ENCODE assay signal across 8 cellular contexts in the genomic region with DNA sequence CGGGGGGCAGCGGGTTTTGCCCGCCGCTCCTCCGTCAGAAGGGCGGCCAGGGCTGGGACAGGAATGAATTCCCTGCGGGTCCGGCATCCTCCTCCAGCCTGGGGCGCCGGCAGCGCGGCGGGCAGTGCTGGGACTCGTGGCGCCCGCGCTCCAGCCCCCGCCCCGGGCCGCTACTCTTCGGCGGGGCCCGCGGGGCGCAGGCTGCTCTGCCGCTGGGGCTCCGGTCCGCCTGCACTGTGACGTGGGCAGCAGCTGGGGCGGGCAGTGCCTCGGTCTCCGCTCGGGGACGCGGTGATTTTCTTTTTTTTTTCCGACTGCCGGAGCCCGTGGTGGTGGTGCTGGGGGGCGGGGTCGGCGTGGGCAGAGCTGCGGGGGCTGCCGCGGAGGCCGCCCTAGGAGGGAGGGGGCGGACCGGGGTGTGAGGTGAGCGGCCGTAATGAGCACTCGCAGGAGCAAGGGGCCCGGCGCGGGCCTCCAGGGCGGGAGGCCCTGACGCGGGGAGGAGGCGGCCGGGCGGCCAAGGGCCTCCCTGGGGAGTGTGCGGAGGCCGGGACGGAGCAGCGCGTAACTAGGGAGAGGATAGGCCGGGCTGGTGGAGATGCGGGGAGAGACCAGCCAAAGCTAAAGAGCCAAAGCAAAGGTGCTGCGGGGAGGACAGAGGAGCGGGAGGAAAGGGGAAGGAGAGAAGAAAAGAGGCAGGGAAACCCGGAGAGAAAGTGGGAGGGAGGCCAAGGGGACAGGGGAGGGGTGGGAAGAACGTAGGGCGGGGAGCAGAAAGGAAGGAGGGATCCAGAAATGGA.
DNase-seq lines count a peak whose midpoint lies in the region; ATAC-seq and TF ChIP-seq lines count a peak whose summit lies in the region.

No MANE protein-coding gene starts in this region.

- peak; percentile 34 for ATAC-seq in CD4-positive, alpha-beta T cell (ENCODE audit: poor library complexity)
- peak; percentile 51 for ATAC-seq in HG02885 (IDR thresholded peaks at IDR 0.05; ENCODE audit: poor library complexity, unreplicated experiment)
- peak; percentile 36 for ATAC-seq in PC-3
- peak; percentile 57 to 67 for ATAC-seq in naive B cell (ENCODE audit: low read depth in 2 of 2)
- no peak for ATAC-seq in GM21515 (IDR thresholded peaks at IDR 0.05; ENCODE audit: unreplicated experiment)

- no peak for TF ChIP-seq CTCF in CD4-positive, alpha-beta T cell (IDR thresholded peaks at IDR 0.05)
- TF ChIP-seq CTCF in PC-3 (conservative IDR thresholded peaks at IDR 0.05; ENCODE audit: low read depth, low read length) = no peak
- TF ChIP-seq CTCF in fibroblast of pulmonary artery (IDR thresholded peaks at IDR 0.05; ENCODE audit: low read length, missing control alignments) = no peak

- H3F3A ChIP-seq in PC-3 (ENCODE audit: low read length, unreplicated experiment) = peaks cover 11% of the 10 kb centered on the region

- DNase-seq in CD4-positive, alpha-beta T cell = peak in 7 of 10 experiments; percentile 3 to 49 (median 22)
- DNase-seq in PC-3 = peak; percentile 74
- DNase-seq in activated gamma-delta T cell (lab: John Stamatoyannopoulos, UW) = peak; percentile 26
- DNase-seq in fibroblast of pulmonary artery (ENCODE audit: low read depth) = peak; percentile 84
- DNase-seq in naive B cell = peak; percentile 45

- H3K9me3 ChIP-seq in CD4-positive, alpha-beta T cell (ENCODE audit: control insufficient read depth, low read length) = no peaks in the 10 kb centered on the region
- no peaks in the 10 kb centered on the region for H3K9me3 ChIP-seq in PC-3 (ENCODE audit: low read length)
- H3K9me3 ChIP-seq in subcutaneous abdominal adipose tissue (ENCODE audit: control insufficient read depth in 5 of 5, low read length in 5 of 5) = no peaks in the 10 kb centered on the region

- no peak overlapping the region for H3K27ac Mint-ChIP-seq in CD4-positive, alpha-beta T cell
- peak overlapping the region in 2 of 6 donors; percentile 47 to 69 for H3K27ac Mint-ChIP-seq in naive B cell

- no peaks in the 10 kb centered on the region for H4K20me1 ChIP-seq in PC-3 (ENCODE audit: low read length)

- H3K4me2 ChIP-seq in PC-3 (ENCODE audit: low read length) = peak overlapping the region; percentile 81

- H3K4me3 ChIP-seq in PC-3 (ENCODE audit: low read length) = peak overlapping the region; percentile 68
- peak overlapping the region; percentile 65 for H3K4me3 ChIP-seq in fibroblast of pulmonary artery (replicated peaks; ENCODE audit: low read depth, low read length)
- peak overlapping the region; percentile 67 to 78 (median 72) for H3K4me3 ChIP-seq in subcutaneous abdominal adipose tissue (ENCODE audit: low read depth in 1 of 5, low read length in 5 of 5)

- peaks cover 67% of the 10 kb centered on the region for H3K4me1 ChIP-seq in PC-3 (ENCODE audit: insufficient read depth, low read length)
- H3K4me1 ChIP-seq in subcutaneous abdominal adipose tissue (ENCODE audit: control insufficient read depth in 5 of 5, insufficient read depth in 5 of 5, low read length in 5 of 5) = peaks cover 4 to 46% (median 36%) of the 10 kb centered on the region in 5 donors

- H3K9me3 Mint-ChIP-seq in CD4-positive, alpha-beta T cell = no peaks in the 10 kb centered on the region
- peaks cover 0 to 1% (median 0%) of the 10 kb centered on the region in 7 donors for H3K9me3 Mint-ChIP-seq in naive B cell

- POLR2A ChIA-PET in CD4-positive, alpha-beta T cell (lab: Charles Lee) = interaction anchor here (1.2 to 2.2 kb wide), 3 partner anchors 73 to 122 kb away, joined by 3 to 15 read pairs (median 10); a partner anchor contains a TSS
- POLR2A ChIA-PET in PC-3 (lab: Charles Lee; ENCODE audit: unreplicated experiment) = interaction anchor here (0.5 to 1.2 kb wide), 8 partner anchors 25 to 1149 kb away, joined by 3 to 12 read pairs (median 4); a partner anchor contains a TSS

- H3K9ac ChIP-seq in PC-3 (ENCODE audit: low read length) (peak overlapping the region; percentile 87), subcutaneous abdominal adipose tissue (ENCODE audit: low read length in 5 of 5) (peak overlapping the region; percentile 77 to 98 (median 88))

- CTCF ChIA-PET in CD4-positive, alpha-beta T cell (lab: Charles Lee) = interaction anchor here (0.6 to 2.3 kb wide), 5 partner anchors 9 to 1820 kb away, joined by 3 to 11 read pairs (median 3); no protein-coding TSS in a partner anchor
- CTCF ChIA-PET in PC-3 (lab: Charles Lee) = interaction anchor here (0.7 to 1.4 kb wide), 7 partner anchors 56 to 588 kb away, joined by 3 to 21 read pairs (median 4); a partner anchor contains a TSS

- H3K4me1 Mint-ChIP-seq in CD4-positive, alpha-beta T cell (ENCODE audit: low read depth) = peaks cover 24% of the 10 kb centered on the region
- peaks cover 13 to 23% (median 21%) of the 10 kb centered on the region in 3 donors for H3K4me1 Mint-ChIP-seq in naive B cell

- H2AFZ ChIP-seq in PC-3 (ENCODE audit: low read length) = peak overlapping the region; percentile 80

- no peak overlapping the region for H3K27ac ChIP-seq in CD4-positive, alpha-beta T cell (ENCODE audit: low read depth, low read length)
- H3K27ac ChIP-seq in PC-3 (ENCODE audit: low read length) = peak overlapping the region; percentile 93
- peak overlapping the region; percentile 96 for H3K27ac ChIP-seq in subcutaneous abdominal adipose tissue (ENCODE audit: low read depth, low read length)

- no peaks in the 10 kb centered on the region for H3K36me3 Mint-ChIP-seq in CD4-positive, alpha-beta T cell (ENCODE audit: low read depth)
- H3K36me3 Mint-ChIP-seq in naive B cell = no peaks in the 10 kb centered on the region

- no peaks in the 10 kb centered on the region for H3K9me2 ChIP-seq in PC-3 (replicated peaks; ENCODE audit: low read length)

- H3K27me3 Mint-ChIP-seq in CD4-positive, alpha-beta T cell = peaks cover 52% of the 10 kb centered on the region
- peaks cover 23 to 48% (median 37%) of the 10 kb centered on the region in 3 donors for H3K27me3 Mint-ChIP-seq in naive B cell

- H3K4me3 Mint-ChIP-seq in CD4-positive, alpha-beta T cell = peak overlapping the region; percentile 86
- peak overlapping the region; percentile 82 to 93 (median 88) for H3K4me3 Mint-ChIP-seq in naive B cell

- intact Hi-C loops in CD4-positive, alpha-beta T cell (cut with DNase I, micrococcal nuclease) = loop anchor here (5.0 to 10.0 kb wide), 3 partner anchors 226 to 1354 kb away; no protein-coding TSS in a partner anchor
- intact Hi-C loops in PC-3 (cut with micrococcal nuclease) = loop anchor here (1.0 to 5.0 kb wide), 4 partner anchors 31 to 146 kb away; a partner anchor contains a TSS

- H3K27me3 ChIP-seq in CD4-positive, alpha-beta T cell (ENCODE audit: control insufficient read depth, insufficient read depth, low read length) = peaks cover 35% of the 10 kb centered on the region
- H3K27me3 ChIP-seq in PC-3 (ENCODE audit: low read length) (no peaks in the 10 kb centered on the region), subcutaneous abdominal adipose tissue (ENCODE audit: control insufficient read depth in 5 of 5, insufficient read depth in 4 of 5, low read length in 5 of 5) (no peaks in the 10 kb centered on the region)

- BruUV-seq in PC-3 (replicated peaks; lab: Mats Ljungman, UMichigan) = no TSS peak

- H3K36me3 ChIP-seq in PC-3 (ENCODE audit: low read depth, low read length) (no peaks in the 10 kb centered on the region), subcutaneous abdominal adipose tissue (ENCODE audit: control insufficient read depth in 5 of 5, insufficient read depth in 5 of 5, low read length in 5 of 5) (no peaks in the 10 kb centered on the region)

- peaks cover 23% of the 10 kb centered on the region for H3K79me2 ChIP-seq in PC-3 (ENCODE audit: low read length)

Comparison
In these comparisons a context has a peak if more than half of its experiments do, and no peak if none do; other contexts are left out.
1. DNase-seq: peak in every context shown above with its lines; median percentile 84 in fibroblast of pulmonary artery; 74 in PC-3; 45 in naive B cell; 26 in activated gamma-delta T cell; 22 in CD4-positive, alpha-beta T cell.